In genomic region chr3:198092276-198092675, GRCh38 we compare ENCODE assay signal across 1 cellular context.
TF ChIP-seq lines count a peak whose summit lies in the region.

No MANE protein-coding gene starts in this region.

TF ChIP-seq in K562, 482 proteins besides CTCF, POLR2A, EP300 and RAD21 (continued from another document):
- TF ChIP-seq ZNF740 (CRISPR knock-in tag; IDR thresholded peaks at IDR 0.05) (no peak), ZNF740 (tag; IDR thresholded peaks at IDR 0.05) (no peak), DPF2 (IDR thresholded peaks at IDR 0.05) (peak; percentile 78), KLF10 (CRISPR knock-in tag; IDR thresholded peaks at IDR 0.05) (no peak), L3MBTL2 (IDR thresholded peaks at IDR 0.05) (peak; percentile 60), FOXO4 (CRISPR knock-in tag; IDR thresholded peaks at IDR 0.05) (no peak), E2F3 (CRISPR knock-in tag; IDR thresholded peaks at IDR 0.05) (no peak), ZMIZ1 (IDR thresholded peaks at IDR 0.05; ENCODE audit: low read depth in 2 of 2, low read length in 2 of 2) (no peak), TRIM24 (IDR thresholded peaks at IDR 0.05) (peak; percentile 40 to 64; a peak in 3 of 4 replicates), HDAC2 (IDR thresholded peaks at IDR 0.05) (0 out of 2 replicates have a peak, but pooled peaks have one; percentile 16), HSF4 (CRISPR knock-in tag; IDR thresholded peaks at IDR 0.05; ENCODE audit: borderline replicate concordance) (no peak), PHB (CRISPR knock-in tag; IDR thresholded peaks at IDR 0.05) (no peak), ARID3A (IDR thresholded peaks at IDR 0.05; ENCODE audit: borderline replicate concordance, low read depth, low read length) (no peak), MAFF (IDR thresholded peaks at IDR 0.05; ENCODE audit: low read length) (no peak), BRD9 (IDR thresholded peaks at IDR 0.05; ENCODE audit: low read depth, partially characterized antibody) (peak; percentile 55), EHMT2 (IDR thresholded peaks at IDR 0.05) (0 out of 2 replicates have a peak, but pooled peaks have one; percentile 10), CBFA2T2 (conservative IDR thresholded peaks at IDR 0.05) (peak; percentile 68), CC2D1A (IDR thresholded peaks at IDR 0.05) (peak; percentile 69; the same call in 1 of the 2 replicates), PKNOX1 (IDR thresholded peaks at IDR 0.05) (0 out of 2 replicates have a peak, but pooled peaks have one; percentile 5), ZBED1 (IDR thresholded peaks at IDR 0.05) (no peak), SNRNP70 (optimal IDR thresholded peaks at IDR 0.05; ENCODE audit: low read depth, low read length) (no peak), TEAD4 (IDR thresholded peaks at IDR 0.05; ENCODE audit: low read length) (peak; percentile 78), TEAD4 (CRISPR knock-in tag; IDR thresholded peaks at IDR 0.05; ENCODE audit: borderline replicate concordance) (no peak), SIN3A (IDR thresholded peaks at IDR 0.05; ENCODE audit: borderline replicate concordance in 2 of 2, control insufficient read depth in 1 of 2, low read depth in 2 of 2, low read length in 2 of 2) (no peak), FOXJ3 (CRISPR knock-in tag; IDR thresholded peaks at IDR 0.05) (no peak), CBFA2T3 (IDR thresholded peaks at IDR 0.05) (peak; percentile 86), GABPB1 (CRISPR knock-in tag; IDR thresholded peaks at IDR 0.05) (no peak), NBN (IDR thresholded peaks at IDR 0.05; ENCODE audit: low read depth) (peak; percentile 45), KDM1A (IDR thresholded peaks at IDR 0.05) (peak in 1 of 2 experiments; percentile 58; a peak in 1 of 4 replicates)
